Comparison of ENCODE assay signal across 14 cellular contexts in genomic region chr6:33490621-33491020, GRCh38. TPM values are rescaled to one million over a fixed set of nuclear protein-coding genes. Genes with fewer than 3 reads are reported as not detected.
DNase-seq lines count a peak whose midpoint lies in the region; ATAC-seq and TF ChIP-seq lines count a peak whose summit lies in the region.
"Had no signal": no experiment of that assay in that cellular context is flagged by ENCODE, and none has a peak within 500 bp of the region (broad histone marks: within the 10 kb centered on the region; RNA-seq: fewer than 3 reads in every experiment).

No MANE protein-coding gene starts in this region.

- no peak overlapping the region for H4K5ac ChIP-seq in H9 (ENCODE audit: insufficient read length, low read depth, low read length)
- H4K5ac ChIP-seq in mesendoderm (ENCODE audit: low read length): no peak overlapping the region

- no peaks in the 10 kb centered on the region for H3K4me1 ChIP-seq in GM23338 (ENCODE audit: insufficient read depth)
- no peaks in the 10 kb centered on the region for H3K4me1 ChIP-seq in H9 (ENCODE audit: insufficient read depth, low read length)
- H3K4me1 ChIP-seq in mesendoderm (ENCODE audit: control insufficient read depth, low read depth, low read length): no peaks in the 10 kb centered on the region
- H3K4me1 ChIP-seq: Peyer's patch had no signal

- no peak overlapping the region for H3K4me2 ChIP-seq in GM23338
- no peak overlapping the region for H3K4me2 ChIP-seq in H9 (ENCODE audit: insufficient read depth, insufficient read length, low read length)
- H3K4me2 ChIP-seq in mesendoderm (ENCODE audit: low read length): no peak overlapping the region

- CTCF ChIA-PET in WTC11 (lab: Charles Lee): interaction anchor here (0.5 to 2.0 kb wide), 11 partner anchors 18 to 243 kb away, joined by 3 to 15 read pairs (median 3); partner anchors contain the start of genes BAK1 and ZBTB9

- H2BK12ac ChIP-seq in H9 (ENCODE audit: insufficient read length, low read depth, low read length): no peak overlapping the region

- no peak overlapping the region for H2BK120ac ChIP-seq in H9 (ENCODE audit: low read depth, low read length, poor library complexity, severe bottlenecking)
- no peak overlapping the region for H2BK120ac ChIP-seq in mesendoderm (ENCODE audit: low read depth, low read length)

- H4K8ac ChIP-seq in H9 (replicated peaks; ENCODE audit: insufficient read length, low read depth, low read length) (no peak overlapping the region), mesendoderm (ENCODE audit: low read depth, low read length) (no peak overlapping the region)

- H3K23me2 ChIP-seq in H9 (ENCODE audit: insufficient read length, low read depth, low read length, poor library complexity, severe bottlenecking): no peaks in the 10 kb centered on the region

- H3K27ac ChIP-seq in GM23338 (ENCODE audit: low read depth) (no peak overlapping the region), H9 (ENCODE audit: insufficient read length, low read depth, low read length) (no peak overlapping the region), mesendoderm (ENCODE audit: low read depth, low read length) (no peak overlapping the region)
- H3K27ac ChIP-seq: Peyer's patch had no signal

- H3K4me3 Mint-ChIP-seq in GM23338: no peak overlapping the region
- no peak overlapping the region for H3K4me3 Mint-ChIP-seq in H9
- no peak overlapping the region for H3K4me3 Mint-ChIP-seq in WTC11

- no peaks in the 10 kb centered on the region for H3K9me3 ChIP-seq in H9 (ENCODE audit: control insufficient read depth, low read depth, low read length)
- H3K9me3 ChIP-seq: Peyer's patch had no signal

- H3K4me1 Mint-ChIP-seq in GM23338 (peaks cover 6% of the 10 kb centered on the region), H9 (peaks cover 4 to 7% of the 10 kb centered on the region in 2 experiments), WTC11 (peaks cover 6% of the 10 kb centered on the region)

- H3K27ac Mint-ChIP-seq in GM23338 (no peak overlapping the region), H9 (0 out of 7 replicates have a peak overlapping the region, but pooled peaks of 1 of the 3 experiments have one; percentile 7), WTC11 (no peak overlapping the region)

- H4K91ac ChIP-seq in H9 (ENCODE audit: insufficient read length, low read depth, low read length): no peak overlapping the region

- no peak overlapping the region for H3K4me3 ChIP-seq in GM23338
- H3K4me3 ChIP-seq in mesendoderm (ENCODE audit: low read length): no peak overlapping the region
- H3K4me3 ChIP-seq: Peyer's patch had no signal

- H2BK15ac ChIP-seq in H9 (ENCODE audit: low read depth, low read length) (no peak overlapping the region), mesendoderm (replicated peaks; ENCODE audit: low read depth) (no peak overlapping the region)

- peaks cover 6% of the 10 kb centered on the region; the same call in 2 of the 3 replicates for H3K36me3 Mint-ChIP-seq in GM23338 (ENCODE audit: low read depth)
- H3K36me3 Mint-ChIP-seq in H9 (ENCODE audit: insufficient read depth in 1 of 3, low read depth in 3 of 3): no peaks in the 10 kb centered on the region; a peak in 2 of 7 replicates
- 0 out of 2 replicates have a peak, but pooled peaks cover 4% of the 10 kb centered on the region for H3K36me3 Mint-ChIP-seq in WTC11

- H3K27me3 ChIP-seq in GM23338 (ENCODE audit: insufficient read depth) (no peaks in the 10 kb centered on the region), H9 (ENCODE audit: insufficient read depth, low read length) (no peaks in the 10 kb centered on the region), mesendoderm (ENCODE audit: insufficient read depth, low read length, poor library complexity) (no peaks in the 10 kb centered on the region)
- H3K27me3 ChIP-seq: Peyer's patch had no signal

- ATAC-seq in GM23338: peak; percentile 32; the same call in 1 of the 3 replicates
- peak; percentile 26; the same call in 1 of the 2 replicates for ATAC-seq in WTC11
- no peak for ATAC-seq in HG03565 (IDR thresholded peaks at IDR 0.05; ENCODE audit: unreplicated experiment)

- H3K79me2 ChIP-seq in GM23338 (replicated peaks; ENCODE audit: insufficient read depth) (no peaks in the 10 kb centered on the region), H9 (ENCODE audit: insufficient read depth, low read length) (no peaks in the 10 kb centered on the region), mesendoderm (ENCODE audit: control insufficient read depth, insufficient read depth, low read length) (no peaks in the 10 kb centered on the region)

- H3K23ac ChIP-seq in H9 (ENCODE audit: insufficient read length, low read depth, low read length): no peak overlapping the region
- no peak overlapping the region for H3K23ac ChIP-seq in mesendoderm (ENCODE audit: low read length)

- H3K9me3 Mint-ChIP-seq in GM23338: peaks cover 17% of the 10 kb centered on the region
- peaks cover 4 to 8% of the 10 kb centered on the region in 2 experiments; a peak in 4 of 5 replicates for H3K9me3 Mint-ChIP-seq in H9
- H3K9me3 Mint-ChIP-seq in WTC11: peaks cover 4% of the 10 kb centered on the region

- H3K79me1 ChIP-seq in H9 (ENCODE audit: insufficient read depth, low read depth, low read length, poor library complexity, severe bottlenecking): no peaks in the 10 kb centered on the region
- H3K79me1 ChIP-seq in mesendoderm (ENCODE audit: low read length): no peaks in the 10 kb centered on the region

- peak overlapping the region; percentile 3; the same call in 1 of the 2 replicates for H3K14ac ChIP-seq in H9 (ENCODE audit: insufficient read depth, low read length)

- POLR2A ChIA-PET in WTC11 (lab: Charles Lee): interaction anchor here (1.2 kb wide), 1 partner anchor 64 kb away, joined by 4 read pairs; no protein-coding TSS in a partner anchor

- H3K36me3 ChIP-seq in GM23338 (ENCODE audit: insufficient read depth) (no peaks in the 10 kb centered on the region), mesendoderm (ENCODE audit: control insufficient read depth, insufficient read depth, low read length) (no peaks in the 10 kb centered on the region)
- H3K36me3 ChIP-seq: Peyer's patch had no signal

- DNase-seq in GM23338 (ENCODE audit: low spot score) (peak; percentile 14), H9 (peak; percentile 47), WTC11 (ENCODE audit: low spot score) (no peak), mesendoderm (peak; percentile 34), OCI-M2 (lab: John Stamatoyannopoulos, UW; ENCODE audit: unreplicated experiment) (no peak)
- no peak for DNase-seq in central memory CD4-positive, alpha-beta T cell
- DNase-seq: ACHN, AML-193, COR-L47, KG1, NCI-H1092, NCI-H1694, Peyer's patch had no signal

- H2AK5ac ChIP-seq in H9 (ENCODE audit: insufficient read length, low read length): no peak overlapping the region
- no peak overlapping the region for H2AK5ac ChIP-seq in mesendoderm (ENCODE audit: low read length)

- no peak overlapping the region for H3K4ac ChIP-seq in H9 (ENCODE audit: low read depth, low read length)
- H3K4ac ChIP-seq in mesendoderm (ENCODE audit: low read depth, low read length): no peak overlapping the region

- no peaks in the 10 kb centered on the region for H3K9me2 ChIP-seq in GM23338 (ENCODE audit: insufficient read depth)

- H2BK5ac ChIP-seq in H9 (ENCODE audit: insufficient read length, low read length) (no peak overlapping the region), mesendoderm (ENCODE audit: low read length) (no peak overlapping the region)

- H4K20me1 ChIP-seq in GM23338 (replicated peaks; ENCODE audit: insufficient read depth) (no peaks in the 10 kb centered on the region), H9 (ENCODE audit: control insufficient read depth, insufficient read depth, insufficient read length) (peaks cover 3% of the 10 kb centered on the region)

- H3K9ac ChIP-seq in H9 (ENCODE audit: extremely low read depth, insufficient read length, low read length): no peak overlapping the region
- no peak overlapping the region for H3K9ac ChIP-seq in mesendoderm (ENCODE audit: low read length)

- no peak overlapping the region for H3T11ph ChIP-seq in H9 (ENCODE audit: low read length)

- H3K18ac ChIP-seq in H9 (ENCODE audit: insufficient read length, low read depth, low read length) (no peak overlapping the region), mesendoderm (ENCODE audit: low read length) (no peak overlapping the region)

- no peak overlapping the region for H2BK20ac ChIP-seq in H9 (ENCODE audit: low read depth, low read length, poor library complexity, severe bottlenecking)

- no peak overlapping the region; the same call in 1 of the 2 replicates for H2AFZ ChIP-seq in GM23338
- H2AFZ ChIP-seq in H9 (ENCODE audit: low read length): no peak overlapping the region

- WGBS in H9 (ENCODE audit: extremely low coverage, insufficient read length, low lambda C conversion rate): no CpG with 5 or more reads among the region's 6 CpGs
- no CpG with 5 or more reads among the region's 6 CpGs for WGBS in mesendoderm (ENCODE audit: extremely low coverage, insufficient coverage, low lambda C conversion rate)

- no peak for TF ChIP-seq CTCF in GM23338 (conservative IDR thresholded peaks at IDR 0.05; ENCODE audit: low read depth in 2 of 2)
- TF ChIP-seq CTCF in H9 (conservative IDR thresholded peaks at IDR 0.05): no peak; the same call in 2 of the 3 replicates
- TF ChIP-seq CTCF in WTC11 (IDR thresholded peaks at IDR 0.05): no peak

- H3K27me3 Mint-ChIP-seq in GM23338 (ENCODE audit: insufficient read depth, low read depth, poor library complexity): peaks cover 13% of the 10 kb centered on the region
- peaks cover 22% of the 10 kb centered on the region for H3K27me3 Mint-ChIP-seq in H9 (ENCODE audit: low read depth)
- peaks cover 18% of the 10 kb centered on the region for H3K27me3 Mint-ChIP-seq in WTC11 (ENCODE audit: low read depth)

- H3K56ac ChIP-seq in H9 (ENCODE audit: insufficient read length, low read depth, low read length): no peak overlapping the region
- no peak overlapping the region for H3K56ac ChIP-seq in mesendoderm (ENCODE audit: low read length)

- no peaks in the 10 kb centered on the region for H3F3A ChIP-seq in GM23338 (replicated peaks; ENCODE audit: low read depth)

TF ChIP-seq in WTC11, 78 proteins besides CTCF, POLR2A, EP300 and RAD21 (continues in another document):
- TF ChIP-seq ATF1 (CRISPR knock-in tag; IDR thresholded peaks at IDR 0.05) (no peak), ZNF263 (CRISPR knock-in tag; IDR thresholded peaks at IDR 0.05; ENCODE audit: low read depth) (no peak), E2F1 (CRISPR knock-in tag; IDR thresholded peaks at IDR 0.05) (no peak)

RNA-seq across cellular contexts. Expression of gene ZBTB9, which starts 36.2 kb away (rescaled TPM):
- total RNA-seq in GM23338 (2014; rRNA removed; shearing (Covaris generic)): 17.9 and 25.2 TPM in 2 replicates
- 13.5 and 13.6 TPM in 2 replicates for polyA plus RNA-seq in GM23338 (2016; fragmentation: Nextera tagmentation; extraction: Ambion mirVana)
- total RNA-seq in H9 (2021): 48.1 and 53.1 TPM in 2 replicates
- 19.4 to 21.2 TPM (median 20.8 TPM) in 3 replicates for total RNA-seq in WTC11 (2021)
- 15.1 TPM for polyA plus RNA-seq in mesendoderm (2013, experiment 1 of 2)
- 15.5 TPM for polyA plus RNA-seq in mesendoderm (2013, experiment 2 of 2)

Comparison
In these comparisons a context has a peak if more than half of its experiments do, and no peak if none do; other contexts are left out.
1. DNase-seq: peak in GM23338 (single experiment), H9 (single experiment) and mesendoderm (single experiment); none in WTC11 (single experiment), OCI-M2 (single experiment) and central memory CD4-positive, alpha-beta T cell (single experiment).